ENCODE assay signal across 1 cellular context in genomic region chr17:9020096-9020823, GRCh38.
TF ChIP-seq lines count a peak whose summit lies in the region.

No MANE protein-coding gene starts in this region.

TF ChIP-seq in H1, 55 proteins besides CTCF, POLR2A, EP300 and RAD21:
- no peak for TF ChIP-seq CREB1 (IDR thresholded peaks at IDR 0.05)
- no peak; a peak in 1 of 4 replicates for TF ChIP-seq SIN3A (conservative IDR thresholded peaks at IDR 0.05 in 1 of 2, IDR thresholded peaks at IDR 0.05 in 1 of 2; ENCODE audit: low read depth in 1 of 2, low read length in 2 of 2)
- peak; percentile 75; the same call in 1 of the 2 replicates for TF ChIP-seq SUZ12 (IDR thresholded peaks at IDR 0.05; ENCODE audit: low read length)
- TF ChIP-seq KDM1A (IDR thresholded peaks at IDR 0.05; ENCODE audit: borderline replicate concordance, low read length): peak; percentile 73; the same call in 1 of the 2 replicates
- no peak for TF ChIP-seq E2F6 (IDR thresholded peaks at IDR 0.05)
- TF ChIP-seq RNF2 (IDR thresholded peaks at IDR 0.05; ENCODE audit: borderline replicate concordance, low read depth, low read length, missing control alignments, poor library complexity, severe bottlenecking): peak; percentile 64
